Comparison of ENCODE assay signal across 21 cellular contexts in genomic region chr1:182662121-182662890, GRCh38. TPM values are rescaled to one million over a fixed set of nuclear protein-coding genes. Genes with fewer than 3 reads are reported as not detected.
DNase-seq lines count a peak whose midpoint lies in the region; ATAC-seq, FAIRE-seq and TF ChIP-seq lines count a peak whose summit lies in the region.
"Had no signal": no experiment of that assay in that cellular context is flagged by ENCODE, and none has a peak within 500 bp of the region (broad histone marks: within the 10 kb centered on the region; RNA-seq: fewer than 3 reads in every experiment).

No MANE protein-coding gene starts in this region.

- no TSS peak for BruUV-seq in HepG2 (replicated peaks; lab: Mats Ljungman, UMichigan)

- H3K27me3 ChIP-seq in HepG2 (ENCODE audit: control insufficient read depth in 1 of 2, insufficient read depth in 2 of 2, low read length in 2 of 2) (peaks cover 0 to 11% of the 10 kb centered on the region in 2 experiments; a peak in 1 of 5 replicates), right lobe of liver (no peaks in the 10 kb centered on the region), OCI-LY3 (ENCODE audit: low read depth, low read length) (peaks cover 69% of the 10 kb centered on the region)
- H3K27me3 ChIP-seq: cardiac muscle cell, SJCRH30 had no signal

- ATAC-seq in HepG2: peak; percentile 52
- ATAC-seq in right lobe of liver: no peak
- ATAC-seq in HG03354 (IDR thresholded peaks at IDR 0.05; ENCODE audit: poor library complexity, severe bottlenecking, unreplicated experiment): no peak
- no peak for ATAC-seq in HG03432 (IDR thresholded peaks at IDR 0.05; ENCODE audit: unreplicated experiment)
- ATAC-seq: stimulated activated naive B cell treated with anti-CD40 and anti-IgM and Interleukin-4, amounts not matched to agents 10 μg/mL and 1 μg/mL and 100 μg/mL, for 72 hours had no signal

- CTCF ChIA-PET in HepG2 (lab: Yijun Ruan, JAX; ENCODE audit: low intra/inter-chr PET ratio, low total read pairs): no interaction called here

- POLR2A ChIA-PET in HepG2 (lab: Yijun Ruan, JAX): no interaction called here

- in situ Hi-C loops in HepG2 (cut with HindIII; ENCODE audit: extremely low pct_ligation_motif_present, low pct_unique_long_range_greater_than_20kb): no loop called here

- H3K27ac ChIP-seq in HepG2 (ENCODE audit: extremely low read length, insufficient read depth, low read length) (no peak overlapping the region), right lobe of liver (no peak overlapping the region), OCI-LY3 (ENCODE audit: low read length) (no peak overlapping the region)
- H3K27ac ChIP-seq: cardiac muscle cell, GM23248, SJCRH30 had no signal

- intact Hi-C loops in HepG2 (cut with micrococcal nuclease; ENCODE audit: unreplicated experiment): no loop called here
- intact Hi-C loops in right lobe of liver (cut with DNase I): no loop called here

- H4K20me1 ChIP-seq in HepG2 (ENCODE audit: insufficient read depth, low read length): no peaks in the 10 kb centered on the region
- no peaks in the 10 kb centered on the region for H4K20me1 ChIP-seq in OCI-LY3 (ENCODE audit: insufficient read depth, low read length)

- H3K4me2 ChIP-seq in HepG2 (ENCODE audit: low read depth, low read length) (no peak overlapping the region), OCI-LY3 (ENCODE audit: low read length) (no peak overlapping the region)

- TF ChIP-seq CTCF in HepG2 (CRISPR knock-in tag; IDR thresholded peaks at IDR 0.05) (no peak), right lobe of liver (IDR thresholded peaks at IDR 0.05) (no peak), OCI-LY3 (IDR thresholded peaks at IDR 0.05; ENCODE audit: low read depth, low read length) (peak; percentile 12; the same call in 1 of the 2 replicates), GM10266 (IDR thresholded peaks at IDR 0.05; ENCODE audit: control insufficient read depth, insufficient read depth, low read depth, missing control alignments) (no peak)

- H2AFZ ChIP-seq in HepG2 (ENCODE audit: low read length): no peak overlapping the region
- H2AFZ ChIP-seq in OCI-LY3 (ENCODE audit: low read depth, low read length): no peak overlapping the region
- H2AFZ ChIP-seq: GM23248 had no signal

- H3K9me3 ChIP-seq in HepG2 (ENCODE audit: low read length) (no peaks in the 10 kb centered on the region), right lobe of liver (no peaks in the 10 kb centered on the region), OCI-LY3 (ENCODE audit: insufficient read depth, low read length) (no peaks in the 10 kb centered on the region)
- H3K9me3 ChIP-seq: SJCRH30 had no signal

- DNase-seq in HepG2 (ENCODE audit: low spot score): no peak
- DNase-seq in right lobe of liver: no peak
- peak; percentile 35 for DNase-seq in globus pallidus (ENCODE audit: low spot score)
- DNase-seq in H4 (ENCODE audit: low spot score): no peak
- no peak for DNase-seq in GM10266 (ENCODE audit: extremely low spot score)
- DNase-seq: activated CD4-positive, alpha-beta T cell treated with anti-CD3 and anti-CD28 coated beads, Interleukin-2, amount 50 U/mL, for 1 hour; activated T-cell treated with anti-CD3 and anti-CD28 coated beads, Interleukin-2, amount 50 U/mL, for 1 hour; Calu3; effector memory CD4-positive, alpha-beta T cell; GM23248; naive B cell; NCI-H1092; NCI-H226; SJCRH30; stimulated activated naive B cell treated with anti-CD40 and anti-IgM and Interleukin-4, amounts not matched to agents 10 μg/mL and 1 μg/mL and 100 μg/mL, for 72 hours had no signal

- TF ChIP-seq EP300 in HepG2 (IDR thresholded peaks at IDR 0.05; ENCODE audit: low read depth in 2 of 2, low read length in 2 of 2) (no peak), HepG2 (CRISPR knock-in tag; IDR thresholded peaks at IDR 0.05; ENCODE audit: borderline replicate concordance) (no peak)

- H3K4me1 ChIP-seq in HepG2 (ENCODE audit: insufficient read depth, low read length): no peaks in the 10 kb centered on the region
- no peaks in the 10 kb centered on the region for H3K4me1 ChIP-seq in right lobe of liver
- H3K4me1 ChIP-seq in OCI-LY3 (ENCODE audit: low read length): no peaks in the 10 kb centered on the region
- H3K4me1 ChIP-seq: SJCRH30 had no signal

- no peak for FAIRE-seq in HepG2 (lab: Jason Lieb, UNC)

- H3K36me3 ChIP-seq in HepG2 (replicated peaks in 1 of 2; ENCODE audit: control insufficient read depth in 1 of 2, insufficient read depth in 2 of 2, low read length in 2 of 2): no peaks in the 10 kb centered on the region
- no peaks in the 10 kb centered on the region for H3K36me3 ChIP-seq in right lobe of liver
- H3K36me3 ChIP-seq in OCI-LY3 (replicated peaks; ENCODE audit: low read depth, low read length): no peaks in the 10 kb centered on the region
- H3K36me3 ChIP-seq: cardiac muscle cell, SJCRH30 had no signal

- H3K4me3 ChIP-seq in HepG2 (replicated peaks in 1 of 3; ENCODE audit: insufficient read depth in 1 of 3, low read depth in 2 of 3, low read length in 3 of 3) (no peak overlapping the region), right lobe of liver (no peak overlapping the region), OCI-LY3 (ENCODE audit: low read length) (no peak overlapping the region)
- H3K4me3 ChIP-seq: cardiac muscle cell, GM23248, SJCRH30 had no signal

- H3K79me2 ChIP-seq in HepG2 (ENCODE audit: insufficient read depth, low read length): no peaks in the 10 kb centered on the region
- no peaks in the 10 kb centered on the region for H3K79me2 ChIP-seq in OCI-LY3 (ENCODE audit: low read length)

- TF ChIP-seq POLR2A in HepG2 (IDR thresholded peaks at IDR 0.05; ENCODE audit: insufficient read depth in 1 of 2, low read depth in 2 of 2, low read length in 2 of 2) (no peak), right lobe of liver (IDR thresholded peaks at IDR 0.05) (no peak)

- H3K9ac ChIP-seq in HepG2 (ENCODE audit: insufficient read depth, low read depth, low read length) (no peak overlapping the region), OCI-LY3 (ENCODE audit: low read length) (no peak overlapping the region)
- H3K9ac ChIP-seq: GM23248 had no signal

- WGBS in HepG2 (ENCODE audit: low lambda C conversion rate): 5% methylated on average over 7 of the region's 7 CpGs
- WGBS in right lobe of liver (ENCODE audit: insufficient coverage, low coverage, low lambda C conversion rate, missing lambda C conversion rate): 51% methylated on average over 6 of the region's 7 CpGs

- TF ChIP-seq RAD21 in HepG2 (CRISPR knock-in tag; IDR thresholded peaks at IDR 0.05): no peak

TF ChIP-seq in HepG2, 621 proteins besides CTCF, POLR2A, EP300 and RAD21 (continues in another document):
- TF ChIP-seq ZNF138 (CRISPR knock-in tag; IDR thresholded peaks at IDR 0.05; ENCODE audit: low read depth) (no peak), HDAC2 (CRISPR knock-in tag; IDR thresholded peaks at IDR 0.05) (no peak)

RNA-seq across cellular contexts. Expression of gene RGS8, which starts 22.1 kb away (rescaled TPM):
- total RNA-seq in HepG2 (2016; rRNA removed; fragmentation: Illumina TruSeq; extraction: Trizol): not detected in 2 replicates
- not detected in 2 replicates for total RNA-seq in HepG2 (2016; cell fraction: cytosol; rRNA removed; fragmentation: Illumina TruSeq; extraction: Trizol; ENCODE audit: low read depth)
- total RNA-seq in HepG2 (2016; cell fraction: insoluble cytoplasmic fraction; rRNA removed; fragmentation: Illumina TruSeq; extraction: Trizol): not detected in 2 replicates
- total RNA-seq in HepG2 (2016; cell fraction: membrane; rRNA removed; fragmentation: Illumina TruSeq; extraction: Trizol): not detected in 2 replicates
- not detected in 2 replicates for total RNA-seq in HepG2 (2016; cell fraction: nucleus; rRNA removed; fragmentation: Illumina TruSeq; extraction: Trizol)
- polyA plus RNA-seq in HepG2 (2011; rRNA removed): not detected in 2 replicates
- not detected in 2 replicates for polyA plus RNA-seq in HepG2 (2011; cell fraction: cytosol; rRNA removed)
- polyA plus RNA-seq in HepG2 (2011; cell fraction: nucleus; rRNA removed): not detected in 2 replicates
- not detected in 2 replicates for polyA plus RNA-seq in HepG2 (2012)
- not detected in 2 replicates for polyA plus RNA-seq in HepG2 (2016; cell fraction: cytosol; fragmentation: Illumina TruSeq; extraction: Trizol; ENCODE audit: low read depth)
- not detected in 2 replicates for polyA plus RNA-seq in HepG2 (2016; cell fraction: insoluble cytoplasmic fraction; fragmentation: Illumina TruSeq; extraction: Trizol; ENCODE audit: low read depth)
- polyA plus RNA-seq in HepG2 (2016; cell fraction: membrane; fragmentation: Illumina TruSeq; extraction: Trizol; ENCODE audit: low read depth): not detected in 2 replicates
- not detected in 2 replicates for polyA plus RNA-seq in HepG2 (2016; cell fraction: nucleus; fragmentation: Illumina TruSeq; extraction: Trizol; ENCODE audit: insufficient read depth, low read depth)
- polyA minus RNA-seq in HepG2 (2011; rRNA and poly(A)+ RNA removed; ENCODE audit: low replicate concordance): not detected in 2 replicates
- not detected in 2 replicates for polyA minus RNA-seq in HepG2 (2011; cell fraction: cytosol; rRNA and poly(A)+ RNA removed)
- not detected in 2 replicates for polyA minus RNA-seq in HepG2 (2011; cell fraction: nucleus; rRNA and poly(A)+ RNA removed)
- not detected for total RNA-seq in right lobe of liver
- total RNA-seq in H4 (2014; rRNA removed; shearing (Covaris generic)): not detected in 2 replicates
- total RNA-seq: Calu3, GM23248, lower leg skin had no signal
- polyA plus RNA-seq: AG04450, cardiac muscle cell, GM23248 had no signal

RNA-seq across cellular contexts. Expression of gene RGS16, which starts 58.1 kb away (rescaled TPM):
- total RNA-seq in HepG2 (2016; rRNA removed; fragmentation: Illumina TruSeq; extraction: Trizol) (not detected in 2 replicates), right lobe of liver (1 to 10 TPM in 3 of 6 experiments, under 1 TPM in 3; 0.15 to 3.4 (median 0.99) TPM)
- total RNA-seq in HepG2 (2016; cell fraction: cytosol; rRNA removed; fragmentation: Illumina TruSeq; extraction: Trizol; ENCODE audit: low read depth): not detected in 2 replicates
- total RNA-seq in HepG2 (2016; cell fraction: insoluble cytoplasmic fraction; rRNA removed; fragmentation: Illumina TruSeq; extraction: Trizol): not detected in 2 replicates
- total RNA-seq in HepG2 (2016; cell fraction: membrane; rRNA removed; fragmentation: Illumina TruSeq; extraction: Trizol): not detected in 2 replicates
- total RNA-seq in HepG2 (2016; cell fraction: nucleus; rRNA removed; fragmentation: Illumina TruSeq; extraction: Trizol): not detected in 2 replicates
- polyA plus RNA-seq in HepG2 (2011; rRNA removed): not detected in 2 replicates
- polyA plus RNA-seq in HepG2 (2011; cell fraction: cytosol; rRNA removed): not detected in 2 replicates
- polyA plus RNA-seq in HepG2 (2011; cell fraction: nucleus; rRNA removed): not detected in 2 replicates
- polyA plus RNA-seq in HepG2 (2012): not detected in 2 replicates
- not detected in 2 replicates for polyA plus RNA-seq in HepG2 (2016; cell fraction: cytosol; fragmentation: Illumina TruSeq; extraction: Trizol; ENCODE audit: low read depth)
- not detected in 2 replicates for polyA plus RNA-seq in HepG2 (2016; cell fraction: insoluble cytoplasmic fraction; fragmentation: Illumina TruSeq; extraction: Trizol; ENCODE audit: low read depth)
- polyA plus RNA-seq in HepG2 (2016; cell fraction: membrane; fragmentation: Illumina TruSeq; extraction: Trizol; ENCODE audit: low read depth): not detected in 2 replicates
- polyA plus RNA-seq in HepG2 (2016; cell fraction: nucleus; fragmentation: Illumina TruSeq; extraction: Trizol; ENCODE audit: insufficient read depth, low read depth): not detected in 2 replicates
- 3.1 TPM in 1 of 2 replicates, not detected in the other for polyA minus RNA-seq in HepG2 (2011; rRNA and poly(A)+ RNA removed; ENCODE audit: low replicate concordance)
- polyA minus RNA-seq in HepG2 (2011; cell fraction: cytosol; rRNA and poly(A)+ RNA removed): not detected in 2 replicates
- not detected in 2 replicates for polyA minus RNA-seq in HepG2 (2011; cell fraction: nucleus; rRNA and poly(A)+ RNA removed)
- total RNA-seq in H4 (2014; rRNA removed; shearing (Covaris generic)): 0.04 TPM in 1 of 2 replicates, not detected in the other
